ENCODE assay signal across 8 cellular contexts in genomic region chr10:71836594-71836970, GRCh38. TPM values are rescaled to one million over a fixed set of nuclear protein-coding genes. Genes with fewer than 3 reads are reported as not detected.
A peak's percentile ranks its signal among the peaks of the same experiment; 100 is the strongest.
DNase-seq lines count a peak whose midpoint lies in the region; ATAC-seq and TF ChIP-seq lines count a peak whose summit lies in the region.

No MANE protein-coding gene starts in this region.

- TF ChIP-seq CTCF in osteoblast (IDR thresholded peaks at IDR 0.05; ENCODE audit: extremely low read depth, low read depth, low read length): no peak

- H4K20me1 ChIP-seq in osteoblast (ENCODE audit: insufficient read depth, low read length): peaks cover 84% of the 10 kb centered on the region

- peaks cover 8% of the 10 kb centered on the region for H3K36me3 ChIP-seq in osteoblast (ENCODE audit: insufficient read depth, low read length)

- DNase-seq in osteoblast (ENCODE audit: insufficient read length, low spot score, missing footprints): no peak
- no peak for DNase-seq in NK-92 treated with Interleukin-12 subunit alpha and Interleukin-12 subunit beta, amount 100 ng/mL, for 24 hours (lab: John Stamatoyannopoulos, UW)
- DNase-seq in nucleus accumbens (lab: John Stamatoyannopoulos, UW): no peak
- no peak for DNase-seq in Ammon's horn (ENCODE audit: low spot score)
- DNase-seq in stimulated activated CD4-positive, alpha-beta T cell treated with anti-CD3 and anti-CD28 coated beads, Interleukin-2, amount 100 ng/mL, for 48 hours: no peak

- peak overlapping the region; percentile 57 for H3K4me2 ChIP-seq in osteoblast (ENCODE audit: insufficient read depth, low read length)

- no peaks in the 10 kb centered on the region for H3K27me3 ChIP-seq in osteoblast (ENCODE audit: insufficient read depth, low read length)

- H3K4me3 ChIP-seq in osteoblast (ENCODE audit: insufficient read depth, low read length): no peak overlapping the region

- ATAC-seq in GM18858 (IDR thresholded peaks at IDR 0.05; ENCODE audit: unreplicated experiment): peak; percentile 7
- ATAC-seq in HG02981 (IDR thresholded peaks at IDR 0.05; ENCODE audit: unreplicated experiment): peak; percentile 14

- no peaks in the 10 kb centered on the region for H3K9me3 ChIP-seq in osteoblast (ENCODE audit: low read depth, low read length)

- peaks cover 91% of the 10 kb centered on the region for H3K79me2 ChIP-seq in osteoblast (ENCODE audit: insufficient read depth, low read length)

- H2AFZ ChIP-seq in osteoblast (ENCODE audit: low read length): no peak overlapping the region

- peaks cover 71% of the 10 kb centered on the region for H3K4me1 ChIP-seq in osteoblast (ENCODE audit: insufficient read depth, low read length)

- H3K27ac ChIP-seq in cingulate gyrus (ENCODE audit: low read depth, low read length): peak overlapping the region; percentile 92
- H3K27ac ChIP-seq in osteoblast (ENCODE audit: low read depth, low read length): peak overlapping the region; percentile 78

RNA-seq across cellular contexts. Expression of gene PSAP, which starts 14.5 kb away (rescaled TPM):
- total RNA-seq in osteoblast: 1,248 and 1,391 TPM in 2 replicates
